In genomic region chr12:20364501-20364900, GRCh38 we compare ENCODE assay signal across 27 cellular contexts. TPM values are rescaled to one million over a fixed set of nuclear protein-coding genes. Genes with fewer than 3 reads are reported as not detected.
DNase-seq lines count a peak whose midpoint lies in the region; TF ChIP-seq lines count a peak whose summit lies in the region.
"Had no signal": no experiment of that assay in that cellular context is flagged by ENCODE, and none has a peak within 500 bp of the region (broad histone marks: within the 10 kb centered on the region; RNA-seq: fewer than 3 reads in every experiment).

No MANE protein-coding gene starts in this region.

- peak; percentile 40 for DNase-seq in M059J (ENCODE audit: low read depth)
- DNase-seq in NCI-H345 treated with DMSO at 0.1 percent for 48 hours (lab: John Stamatoyannopoulos, UW; ENCODE audit: unreplicated experiment): peak; percentile 15
- peak; percentile 38 for DNase-seq in amniotic epithelial cell (ENCODE audit: low read depth)
- DNase-seq in progenitor cell of endocrine pancreas (ENCODE audit: low spot score, unreplicated experiment): no peak
- DNase-seq in activated T-cell treated with anti-CD3 and anti-CD28 coated beads for 4 hours: no peak
- DNase-seq in activated CD4-positive, alpha-beta T cell treated with anti-CD3 and anti-CD28 coated beads for 1 hour: no peak
- no peak for DNase-seq in MV-4-11 (lab: John Stamatoyannopoulos, UW)
- DNase-seq: activated CD4-positive, alpha-beta T cell treated with anti-CD3 and anti-CD28 coated beads for 36 hours; activated CD8-positive, alpha-beta memory T cell treated with anti-CD3 and anti-CD28 coated beads for 24 hours; activated effector memory CD4-positive, alpha-beta T cell treated with anti-CD3 and anti-CD28 coated beads, Interleukin-2, amount 50 U/mL, for 16 hours; activated naive CD8-positive, alpha-beta T cell treated with anti-CD3 and anti-CD28 coated beads for 36 hours; activated T-cell treated with anti-CD3 and anti-CD28 coated beads, Interleukin-2, amount 50 U/mL, for 1 hour; central memory CD4-positive, alpha-beta T cell; hippocampal formation; Kasumi-1; mesenchymal stem cell; NCI-H187; NCI-H524; pancreas; right lobe of liver; stimulated activated CD4-positive, alpha-beta T cell treated with anti-CD3 and anti-CD28 coated beads, Interleukin-4, amount 100 ng/mL, for 24 hours; upper lobe of left lung had no signal

- no peak overlapping the region for H3K4me3 Mint-ChIP-seq in progenitor cell of endocrine pancreas (ENCODE audit: low read depth)
- H3K4me3 Mint-ChIP-seq: activated CD4-positive, alpha-beta T cell treated with anti-CD3 and anti-CD28 coated beads for 36 hours; activated naive CD8-positive, alpha-beta T cell treated with anti-CD3 and anti-CD28 coated beads for 36 hours; dendritic cell treated with granulocyte-macrophage colony-stimulating factor and Interleukin-4, amounts not matched to agents 40 ng/mL and 50 ng/mL, for 4 days; GM23338; neural crest cell; stimulated activated effector memory CD8-positive, alpha-beta T cell treated with anti-CD3 and anti-CD28 coated beads, Interleukin-12 subunit alpha, Interleukin-12 subunit beta, amount 100 ng/mL, for 72 hours had no signal

- TF ChIP-seq CTCF in progenitor cell of endocrine pancreas (IDR thresholded peaks at IDR 0.05; ENCODE audit: unreplicated experiment): no peak

- H3K4me1 Mint-ChIP-seq in progenitor cell of endocrine pancreas (ENCODE audit: low read depth): peaks cover 38% of the 10 kb centered on the region

- H3K36me3 Mint-ChIP-seq in progenitor cell of endocrine pancreas (ENCODE audit: insufficient read depth): peaks cover 3% of the 10 kb centered on the region
- H3K36me3 Mint-ChIP-seq: activated naive CD8-positive, alpha-beta T cell treated with anti-CD3 and anti-CD28 coated beads for 36 hours; stimulated activated effector memory CD8-positive, alpha-beta T cell treated with anti-CD3 and anti-CD28 coated beads, Interleukin-12 subunit alpha, Interleukin-12 subunit beta, amount 100 ng/mL, for 72 hours had no signal

- H3K27ac Mint-ChIP-seq in progenitor cell of endocrine pancreas: peak overlapping the region; percentile 50
- H3K27ac Mint-ChIP-seq: activated CD4-positive, alpha-beta T cell treated with anti-CD3 and anti-CD28 coated beads for 36 hours; activated naive CD8-positive, alpha-beta T cell treated with anti-CD3 and anti-CD28 coated beads for 36 hours; dendritic cell treated with granulocyte-macrophage colony-stimulating factor and Interleukin-4, amounts not matched to agents 40 ng/mL and 50 ng/mL, for 4 days; GM23338; stimulated activated effector memory CD8-positive, alpha-beta T cell treated with anti-CD3 and anti-CD28 coated beads, Interleukin-12 subunit alpha, Interleukin-12 subunit beta, amount 100 ng/mL, for 72 hours had no signal

- H3K27me3 Mint-ChIP-seq in progenitor cell of endocrine pancreas: no peaks in the 10 kb centered on the region

- H3K9me3 Mint-ChIP-seq in progenitor cell of endocrine pancreas (ENCODE audit: low read depth): peaks cover 7% of the 10 kb centered on the region
- H3K9me3 Mint-ChIP-seq: activated naive CD8-positive, alpha-beta T cell treated with anti-CD3 and anti-CD28 coated beads for 36 hours; GM23338; neural crest cell; stimulated activated effector memory CD8-positive, alpha-beta T cell treated with anti-CD3 and anti-CD28 coated beads, Interleukin-12 subunit alpha, Interleukin-12 subunit beta, amount 100 ng/mL, for 72 hours had no signal

RNA-seq across cellular contexts. Expression of gene PDE3A, which starts 3.8 kb away (rescaled TPM):
- 13.5 and 18.9 TPM in 2 replicates for total RNA-seq in M059J (2014; rRNA removed; shearing (Covaris generic))
- 121 and 134 TPM in 2 replicates for total RNA-seq in progenitor cell of endocrine pancreas
- total RNA-seq: activated CD4-positive, alpha-beta T cell treated with anti-CD3 and anti-CD28 coated beads for 36 hours; activated naive CD8-positive, alpha-beta T cell treated with anti-CD3 and anti-CD28 coated beads for 36 hours; T-helper 1 cell treated with Interleukin-12 subunit alpha and Interleukin-12 subunit beta and Interleukin-4 antibody, amounts not matched to agents 30 ng/mL and 1 ng/mL, for 36 hours had no signal

Comparison
In these comparisons a context has a peak if more than half of its experiments do, and no peak if none do; other contexts are left out.
1. DNase-seq: peak in M059J (single experiment), NCI-H345 treated with DMSO at 0.1 percent for 48 hours (single experiment) and amniotic epithelial cell (single experiment); none in progenitor cell of endocrine pancreas (single experiment), activated T-cell treated with anti-CD3 and anti-CD28 coated beads for 4 hours (single experiment), activated CD4-positive, alpha-beta T cell treated with anti-CD3 and anti-CD28 coated beads for 1 hour (single experiment) and MV-4-11 (single experiment).